ENCODE assay signal across 8 cellular contexts in the genomic region with DNA sequence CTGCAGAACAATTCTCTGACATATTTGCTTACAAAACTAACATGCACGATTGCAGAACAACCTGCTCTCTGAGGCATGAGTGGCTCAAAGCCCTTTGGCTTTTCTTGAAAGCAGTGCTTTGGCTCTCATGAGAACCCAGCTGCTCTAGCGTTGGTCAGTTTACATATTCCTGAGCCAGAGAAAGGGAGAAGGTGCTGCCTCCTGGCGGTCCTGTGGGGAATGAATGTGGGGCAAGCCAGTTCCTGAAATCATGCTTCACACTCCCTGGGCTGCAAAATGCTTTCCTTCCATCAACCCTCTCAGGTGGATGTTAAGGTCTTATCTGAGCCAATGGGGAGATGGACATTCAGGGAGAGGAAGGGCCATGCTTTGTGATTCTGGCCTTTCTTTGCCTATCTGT.
A peak's percentile ranks its signal among the peaks of the same experiment; 100 is the strongest.
DNase-seq lines count a peak whose midpoint lies in the region; ATAC-seq lines count a peak whose summit lies in the region.

No MANE protein-coding gene starts in this region.

- DNase-seq in NCI-H2029 (lab: John Stamatoyannopoulos, UW) (peak; percentile 3), NCI-H2029 treated with DMSO at 0.1 percent for 48 hours (lab: John Stamatoyannopoulos, UW) (no peak), NCI-H2227 treated with DMSO at 0.1 percent for 48 hours (lab: John Stamatoyannopoulos, UW) (peak; percentile 30), ecto neural progenitor cell (ENCODE audit: low spot score) (peak; percentile 84), midbrain (lab: John Stamatoyannopoulos, UW) (peak; percentile 63)
- peak; percentile 53 for DNase-seq in activated CD4-positive, alpha-beta T cell treated with anti-CD3 and anti-CD28 coated beads, Interleukin-2, amount 10 ng/mL, durations not matched to agents 7 days and 5 days
- peak; percentile 5 to 26 for DNase-seq in stimulated activated CD8-positive, alpha-beta memory T cell treated with anti-CD3 and anti-CD28 coated beads, Interleukin-4, amount 100 ng/mL, for 1 hour (ENCODE audit: low read depth in 2 of 2, low spot score in 1 of 2)

- no peak overlapping the region for H3K4me3 Mint-ChIP-seq in activated CD4-positive, alpha-beta T cell treated with anti-CD3 and anti-CD28 coated beads, Interleukin-2, amount 10 ng/mL, durations not matched to agents 7 days and 5 days

- peaks cover 22% of the 10 kb centered on the region for H3K27me3 Mint-ChIP-seq in activated CD4-positive, alpha-beta T cell treated with anti-CD3 and anti-CD28 coated beads, Interleukin-2, amount 10 ng/mL, durations not matched to agents 7 days and 5 days

- no peak for ATAC-seq in HG03135 (IDR thresholded peaks at IDR 0.05; ENCODE audit: unreplicated experiment)

- POLR2A ChIA-PET in activated CD4-positive, alpha-beta T cell treated with anti-CD3 and anti-CD28 coated beads, Interleukin-2, amount 10 ng/mL, durations not matched to agents 7 days and 5 days (lab: Charles Lee), result no interaction called here

- H3K27ac Mint-ChIP-seq in activated CD4-positive, alpha-beta T cell treated with anti-CD3 and anti-CD28 coated beads, Interleukin-2, amount 10 ng/mL, durations not matched to agents 7 days and 5 days, result no peak overlapping the region

- H3K9me3 Mint-ChIP-seq in activated CD4-positive, alpha-beta T cell treated with anti-CD3 and anti-CD28 coated beads, Interleukin-2, amount 10 ng/mL, durations not matched to agents 7 days and 5 days, result no peaks in the 10 kb centered on the region

- CTCF ChIA-PET in activated CD4-positive, alpha-beta T cell treated with anti-CD3 and anti-CD28 coated beads, Interleukin-2, amount 10 ng/mL, durations not matched to agents 7 days and 5 days (lab: Charles Lee), result interaction anchor here (1.2 to 1.4 kb wide), 2 partner anchors 112 to 121 kb away, joined by 3 to 4 read pairs; no protein-coding TSS in a partner anchor

- H3K4me1 Mint-ChIP-seq in activated CD4-positive, alpha-beta T cell treated with anti-CD3 and anti-CD28 coated beads, Interleukin-2, amount 10 ng/mL, durations not matched to agents 7 days and 5 days, result no peaks in the 10 kb centered on the region

- no peaks in the 10 kb centered on the region for H3K36me3 Mint-ChIP-seq in activated CD4-positive, alpha-beta T cell treated with anti-CD3 and anti-CD28 coated beads, Interleukin-2, amount 10 ng/mL, durations not matched to agents 7 days and 5 days (ENCODE audit: low read depth)
